18 cellular contexts compared by ENCODE assay signal in genomic region chr6:150620244-150620643, GRCh38. TPM values are rescaled to one million over a fixed set of nuclear protein-coding genes. Genes with fewer than 3 reads are reported as not detected.
DNase-seq lines count a peak whose midpoint lies in the region; ATAC-seq and TF ChIP-seq lines count a peak whose summit lies in the region.
"Had no signal": no experiment of that assay in that cellular context is flagged by ENCODE, and none has a peak within 500 bp of the region (broad histone marks: within the 10 kb centered on the region; RNA-seq: fewer than 3 reads in every experiment).

No MANE protein-coding gene starts in this region.

- peak overlapping the region; percentile 49 to 79 for H3K27ac ChIP-seq in mucosa of rectum (ENCODE audit: low read depth in 2 of 2, low read length in 2 of 2)
- H3K27ac ChIP-seq: RWPE1 had no signal

- H3K9me2 ChIP-seq in Loucy (replicated peaks; ENCODE audit: low read depth, low read length), result no peaks in the 10 kb centered on the region

- H3K4me3 ChIP-seq in Loucy (ENCODE audit: low read length, poor library complexity, severe bottlenecking) (no peak overlapping the region), mucosa of rectum (ENCODE audit: low read length in 2 of 2) (peak overlapping the region; percentile 34)

- ATAC-seq in activated B cell treated with CpG ODN at 0.5 μM for 24 hours (ENCODE audit: low read depth), result no peak
- no peak for ATAC-seq in stimulated activated naive B cell treated with anti-CD40 and anti-IgM and Interleukin-4, amounts not matched to agents 10 μg/mL and 1 μg/mL and 100 μg/mL, for 72 hours (replicated peaks)
- no peak for ATAC-seq in T-helper 17 cell
- ATAC-seq: PC-3 had no signal

- H3K4me1 Mint-ChIP-seq in activated B cell treated with CpG ODN at 0.5 μM for 24 hours (peaks cover 98% of the 10 kb centered on the region), T-helper 17 cell (peaks cover 10% of the 10 kb centered on the region)
- peaks cover 55 to 86% of the 10 kb centered on the region in 2 donors for H3K4me1 Mint-ChIP-seq in stimulated activated naive B cell treated with anti-CD40 and anti-IgM and Interleukin-4, amounts not matched to agents 10 μg/mL and 1 μg/mL and 100 μg/mL, for 72 hours

- H3K4me2 ChIP-seq in Loucy (ENCODE audit: low read depth, low read length, poor library complexity, severe bottlenecking), result no peak overlapping the region

- H3K9ac ChIP-seq in Loucy (ENCODE audit: low read depth, low read length, poor library complexity, severe bottlenecking), result peak overlapping the region; percentile 42
- no peak overlapping the region for H3K9ac ChIP-seq in mucosa of rectum (ENCODE audit: low read depth in 1 of 2, low read length in 2 of 2)

- peaks cover 19% of the 10 kb centered on the region for H3F3A ChIP-seq in Loucy (ENCODE audit: low read depth)

- H3K4me3 Mint-ChIP-seq in activated B cell treated with CpG ODN at 0.5 μM for 24 hours (peak overlapping the region; percentile 56), T-helper 17 cell (no peak overlapping the region)
- H3K4me3 Mint-ChIP-seq in stimulated activated naive B cell treated with anti-CD40 and anti-IgM and Interleukin-4, amounts not matched to agents 10 μg/mL and 1 μg/mL and 100 μg/mL, for 72 hours, result no peak overlapping the region
- H3K4me3 Mint-ChIP-seq: CD4-positive, CD25-positive, alpha-beta regulatory T cell had no signal

- intact Hi-C loops in activated B cell treated with CpG ODN at 0.5 μM for 24 hours (cut with micrococcal nuclease), result loop anchor here (5.0 kb wide), 2 partner anchors 122 to 683 kb away; no protein-coding TSS in a partner anchor

- TF ChIP-seq CTCF in Loucy (conservative IDR thresholded peaks at IDR 0.05; ENCODE audit: low read length) (no peak), activated B cell treated with CpG ODN at 0.5 μM for 24 hours (IDR thresholded peaks at IDR 0.05) (no peak)

- CTCF ChIA-PET in activated B cell treated with CpG ODN at 0.5 μM for 24 hours (lab: Charles Lee), result interaction anchor here (0.9 kb wide), 1 partner anchor 21 kb away, joined by 3 read pairs; no protein-coding TSS in a partner anchor

- H3K9me3 Mint-ChIP-seq in activated B cell treated with CpG ODN at 0.5 μM for 24 hours, result no peaks in the 10 kb centered on the region
- H3K9me3 Mint-ChIP-seq in stimulated activated naive B cell treated with anti-CD40 and anti-IgM and Interleukin-4, amounts not matched to agents 10 μg/mL and 1 μg/mL and 100 μg/mL, for 72 hours, result peaks cover 2 to 4% of the 10 kb centered on the region in 2 donors

- H3K27ac Mint-ChIP-seq in activated B cell treated with CpG ODN at 0.5 μM for 24 hours (peak overlapping the region; percentile 94), T-helper 17 cell (no peak overlapping the region)
- peak overlapping the region; percentile 82 for H3K27ac Mint-ChIP-seq in stimulated activated naive B cell treated with anti-CD40 and anti-IgM and Interleukin-4, amounts not matched to agents 10 μg/mL and 1 μg/mL and 100 μg/mL, for 72 hours
- H3K27ac Mint-ChIP-seq: CD4-positive, CD25-positive, alpha-beta regulatory T cell had no signal

- TF ChIP-seq POLR2A in erythroblast (IDR thresholded peaks at IDR 0.05; ENCODE audit: low read length), result no peak

- no peaks in the 10 kb centered on the region for H3K27me3 Mint-ChIP-seq in activated B cell treated with CpG ODN at 0.5 μM for 24 hours
- no peaks in the 10 kb centered on the region for H3K27me3 Mint-ChIP-seq in stimulated activated naive B cell treated with anti-CD40 and anti-IgM and Interleukin-4, amounts not matched to agents 10 μg/mL and 1 μg/mL and 100 μg/mL, for 72 hours
- H3K27me3 Mint-ChIP-seq in T-helper 17 cell, result no peaks in the 10 kb centered on the region

- H4K20me1 ChIP-seq in Loucy (ENCODE audit: insufficient read depth, low read length, poor library complexity, severe bottlenecking), result no peaks in the 10 kb centered on the region

- DNase-seq in activated B cell treated with CpG ODN at 0.5 μM for 24 hours (no peak), T-helper 17 cell (no peak), erythroblast (lab: John Stamatoyannopoulos, UW) (no peak), NOMO-1 (lab: John Stamatoyannopoulos, UW; ENCODE audit: unreplicated experiment in 2 of 2) (no peak)
- no peak for DNase-seq in stimulated activated naive B cell treated with anti-CD40 and anti-IgM and Interleukin-4, amounts not matched to agents 10 μg/mL and 1 μg/mL and 100 μg/mL, for 72 hours
- DNase-seq: CD4-positive, CD25-positive, alpha-beta regulatory T cell; GOT3; KG1; NCI-H1048; NCI-H146; NCI-H2081; NCI-H345; NCI-H526; NK-92 treated with Interleukin-12 subunit alpha and Interleukin-12 subunit beta, amount 100 ng/mL, for 24 hours; PC-3 had no signal

- H3K27me3 ChIP-seq in Loucy (ENCODE audit: insufficient read depth, low read length, poor library complexity, severe bottlenecking) (no peaks in the 10 kb centered on the region), mucosa of rectum (ENCODE audit: control insufficient read depth in 2 of 2, insufficient read depth in 2 of 2, low read length in 2 of 2) (no peaks in the 10 kb centered on the region)

- H3K9me3 ChIP-seq in Loucy (ENCODE audit: insufficient read depth, low read depth, low read length) (no peaks in the 10 kb centered on the region), mucosa of rectum (ENCODE audit: control insufficient read depth in 2 of 2, low read length in 2 of 2) (no peaks in the 10 kb centered on the region), T-helper 17 cell (ENCODE audit: control insufficient read depth, low read length, poor library complexity, severe bottlenecking) (no peaks in the 10 kb centered on the region)

- peaks cover 81% of the 10 kb centered on the region for H3K79me2 ChIP-seq in Loucy (ENCODE audit: insufficient read depth, low read length)

- H3K36me3 Mint-ChIP-seq in activated B cell treated with CpG ODN at 0.5 μM for 24 hours (ENCODE audit: low read depth), result peaks cover 29% of the 10 kb centered on the region
- H3K36me3 Mint-ChIP-seq in stimulated activated naive B cell treated with anti-CD40 and anti-IgM and Interleukin-4, amounts not matched to agents 10 μg/mL and 1 μg/mL and 100 μg/mL, for 72 hours, result peaks cover 14 to 22% of the 10 kb centered on the region in 2 donors
- no peaks in the 10 kb centered on the region for H3K36me3 Mint-ChIP-seq in T-helper 17 cell (ENCODE audit: low read depth)
- H3K36me3 Mint-ChIP-seq: CD4-positive, CD25-positive, alpha-beta regulatory T cell had no signal

- H3K4me1 ChIP-seq in Loucy (ENCODE audit: insufficient read depth, low read length, poor library complexity, severe bottlenecking), result peaks cover 89% of the 10 kb centered on the region
- H3K4me1 ChIP-seq in mucosa of rectum (ENCODE audit: control insufficient read depth in 2 of 2, insufficient read depth in 2 of 2, low read length in 2 of 2), result peaks cover 8 to 22% of the 10 kb centered on the region in 2 donors

- POLR2A ChIA-PET in activated B cell treated with CpG ODN at 0.5 μM for 24 hours (lab: Charles Lee), result interaction anchor here (1.6 to 10.9 kb wide), 3 partner anchors 13 to 20 kb away, joined by 13 to 445 read pairs (median 29); partner anchors contain the start of gene PLEKHG1

- H3K36me3 ChIP-seq in Loucy (ENCODE audit: insufficient read depth, low read length), result 0 out of 2 replicates have a peak, but pooled peaks cover 3% of the 10 kb centered on the region
- no peaks in the 10 kb centered on the region for H3K36me3 ChIP-seq in mucosa of rectum (ENCODE audit: control insufficient read depth in 2 of 2, insufficient read depth in 2 of 2, low read length in 2 of 2)

- H2AFZ ChIP-seq in Loucy (ENCODE audit: low read length), result no peak overlapping the region

RNA-seq across cellular contexts. Expression of gene PLEKHG1, which starts 20.6 kb away (rescaled TPM):
- total RNA-seq in activated B cell treated with CpG ODN at 0.5 μM for 24 hours (199 and 219 TPM in 2 replicates), T-helper 17 cell (10 to 100 TPM in 1 of 2 donors, 1 to 10 TPM in 1; 4.7 to 12.9 TPM)

Comparison
In these comparisons a context has a peak if more than half of its experiments do, and no peak if none do; other contexts are left out.
1. RNA of gene PLEKHG1, which starts 20.6 kb away (total RNA-seq): 199 to 219 TPM in activated B cell treated with CpG ODN at 0.5 μM for 24 hours; 4.7 to 12.9 TPM in T-helper 17 cell; every median in the first group is over 10 times any median in the second.